22 cellular contexts compared by ENCODE assay signal in genomic region chr21:30994917-30995316, GRCh38. TPM values are rescaled to one million over a fixed set of nuclear protein-coding genes. Genes with fewer than 3 reads are reported as not detected.
DNase-seq lines count a peak whose midpoint lies in the region; ATAC-seq and TF ChIP-seq lines count a peak whose summit lies in the region.
"Had no signal": no experiment of that assay in that cellular context is flagged by ENCODE, and none has a peak within 500 bp of the region (broad histone marks: within the 10 kb centered on the region; RNA-seq: fewer than 3 reads in every experiment).

No MANE protein-coding gene starts in this region.

- no peak overlapping the region for H4K8ac ChIP-seq in mesendoderm (ENCODE audit: low read depth, low read length)

- CTCF ChIA-PET in WTC11 (lab: Charles Lee) = no interaction called here

- no peaks in the 10 kb centered on the region for H3K79me2 ChIP-seq in mesendoderm (ENCODE audit: control insufficient read depth, insufficient read depth, low read length)

- H3K9me3 Mint-ChIP-seq in activated T-cell treated with anti-CD3 and anti-CD28 coated beads, Interleukin-2, amount 50 U/mL, for 72 hours = no peaks in the 10 kb centered on the region
- H3K9me3 Mint-ChIP-seq in WTC11 = no peaks in the 10 kb centered on the region
- H3K9me3 Mint-ChIP-seq: CD4-positive, alpha-beta memory T cell had no signal

- H3K4me1 ChIP-seq in mesendoderm (ENCODE audit: control insufficient read depth, low read depth, low read length) = no peaks in the 10 kb centered on the region
- H3K4me1 ChIP-seq: A549 had no signal

- no peak overlapping the region for H3K4ac ChIP-seq in mesendoderm (ENCODE audit: low read depth, low read length)

- H3K4me2 ChIP-seq in mesendoderm (ENCODE audit: low read length) = no peak overlapping the region
- H3K4me2 ChIP-seq: A549 had no signal

- no peak overlapping the region for H3K56ac ChIP-seq in mesendoderm (ENCODE audit: low read length)

- ATAC-seq in activated T-cell treated with anti-CD3 and anti-CD28 coated beads, Interleukin-2, amount 50 U/mL, for 72 hours (replicated peaks in 1 of 2) = no peak
- ATAC-seq in WTC11 = peak; percentile 53
- no peak for ATAC-seq in GM21737 (IDR thresholded peaks at IDR 0.05; ENCODE audit: unreplicated experiment)
- no peak for ATAC-seq in HG02884 (IDR thresholded peaks at IDR 0.05; ENCODE audit: unreplicated experiment)
- ATAC-seq: A549 had no signal

- DNase-seq in activated T-cell treated with anti-CD3 and anti-CD28 coated beads, Interleukin-2, amount 50 U/mL, for 72 hours = no peak
- DNase-seq in activated T-cell treated with anti-CD3 and anti-CD28 coated beads for 4 hours (no peak), WTC11 (ENCODE audit: low spot score) (no peak), mesendoderm (peak; percentile 23), HUDEP-2 (lab: John Stamatoyannopoulos, UW; ENCODE audit: unreplicated experiment in 76 of 76) (no peak)
- DNase-seq: AML-193; CD4-positive, alpha-beta memory T cell; DMS153; DMS79; GDM1; GM23248; HCEC 1CT; IMR-90 had no signal

- no peaks in the 10 kb centered on the region for H3K36me3 Mint-ChIP-seq in activated T-cell treated with anti-CD3 and anti-CD28 coated beads, Interleukin-2, amount 50 U/mL, for 72 hours (ENCODE audit: insufficient read depth in 2 of 2)
- H3K36me3 Mint-ChIP-seq in WTC11 = no peaks in the 10 kb centered on the region
- H3K36me3 Mint-ChIP-seq: CD14-positive monocyte; CD4-positive, alpha-beta memory T cell had no signal

- no peak overlapping the region for H3K4me3 ChIP-seq in mesendoderm (ENCODE audit: low read length)
- H3K4me3 ChIP-seq: A549, GM23248 had no signal

- peak overlapping the region; percentile 4 for H3K27ac Mint-ChIP-seq in activated T-cell treated with anti-CD3 and anti-CD28 coated beads, Interleukin-2, amount 50 U/mL, for 72 hours
- H3K27ac Mint-ChIP-seq in WTC11 = no peak overlapping the region
- H3K27ac Mint-ChIP-seq: CD4-positive, alpha-beta memory T cell had no signal

- H3K18ac ChIP-seq in mesendoderm (ENCODE audit: low read length) = no peak overlapping the region

- no peak overlapping the region for H3K23ac ChIP-seq in mesendoderm (ENCODE audit: low read length)

- no peaks in the 10 kb centered on the region for H3K4me1 Mint-ChIP-seq in activated T-cell treated with anti-CD3 and anti-CD28 coated beads, Interleukin-2, amount 50 U/mL, for 72 hours (ENCODE audit: low read depth)
- H3K4me1 Mint-ChIP-seq in WTC11 = peaks cover 30% of the 10 kb centered on the region
- H3K4me1 Mint-ChIP-seq: CD14-positive monocyte had no signal

- no peak for TF ChIP-seq CTCF in WTC11 (IDR thresholded peaks at IDR 0.05)

- H2BK120ac ChIP-seq in mesendoderm (ENCODE audit: low read depth, low read length) = no peak overlapping the region

- H3K9ac ChIP-seq in mesendoderm (ENCODE audit: low read length) = no peak overlapping the region
- H3K9ac ChIP-seq: GM23248 had no signal

- H4K5ac ChIP-seq in mesendoderm (ENCODE audit: low read length) = no peak overlapping the region

- no peak overlapping the region for H2AK5ac ChIP-seq in mesendoderm (ENCODE audit: low read length)

- H3K4me3 Mint-ChIP-seq in activated T-cell treated with anti-CD3 and anti-CD28 coated beads, Interleukin-2, amount 50 U/mL, for 72 hours = no peak overlapping the region
- no peak overlapping the region for H3K4me3 Mint-ChIP-seq in WTC11
- H3K4me3 Mint-ChIP-seq: CD14-positive monocyte; CD4-positive, alpha-beta memory T cell had no signal

- no peaks in the 10 kb centered on the region for H3K79me1 ChIP-seq in mesendoderm (ENCODE audit: low read length)

- H3K27me3 Mint-ChIP-seq in activated T-cell treated with anti-CD3 and anti-CD28 coated beads, Interleukin-2, amount 50 U/mL, for 72 hours (ENCODE audit: low read depth) = peaks cover 10% of the 10 kb centered on the region
- H3K27me3 Mint-ChIP-seq in WTC11 (ENCODE audit: low read depth) = no peaks in the 10 kb centered on the region

- no peaks in the 10 kb centered on the region for H3K27me3 ChIP-seq in mesendoderm (ENCODE audit: insufficient read depth, low read length, poor library complexity)

- POLR2A ChIA-PET in WTC11 (lab: Charles Lee) = no interaction called here

- WGBS in mesendoderm (ENCODE audit: extremely low coverage, insufficient coverage, low lambda C conversion rate) = no CpG with 5 or more reads among the region's 5 CpGs

- H2BK5ac ChIP-seq in mesendoderm (ENCODE audit: low read length) = no peak overlapping the region

- no peak overlapping the region for H2BK15ac ChIP-seq in mesendoderm (replicated peaks; ENCODE audit: low read depth)

- no peaks in the 10 kb centered on the region for H3K36me3 ChIP-seq in mesendoderm (ENCODE audit: control insufficient read depth, insufficient read depth, low read length)

- H3K27ac ChIP-seq in mesendoderm (ENCODE audit: low read depth, low read length) = no peak overlapping the region
- H3K27ac ChIP-seq: 22Rv1, A549, GM23248, HL-60 had no signal

TF ChIP-seq in WTC11, 78 proteins besides CTCF, POLR2A, EP300 and RAD21 (continues in another document):
- TF ChIP-seq FOXP1 (CRISPR knock-in tag; IDR thresholded peaks at IDR 0.05; ENCODE audit: borderline replicate concordance) (no peak), SMAD3 (CRISPR knock-in tag; IDR thresholded peaks at IDR 0.05; ENCODE audit: borderline replicate concordance) (no peak), ZNF512 (CRISPR knock-in tag; IDR thresholded peaks at IDR 0.05; ENCODE audit: borderline replicate concordance) (no peak), NR3C1 (CRISPR knock-in tag; conservative IDR thresholded peaks at IDR 0.05; ENCODE audit: low read depth) (no peak), ARID4B (CRISPR knock-in tag; IDR thresholded peaks at IDR 0.05; ENCODE audit: borderline replicate concordance) (no peak), ZBTB43 (CRISPR knock-in tag; IDR thresholded peaks at IDR 0.05) (no peak), ZNF263 (CRISPR knock-in tag; IDR thresholded peaks at IDR 0.05; ENCODE audit: low read depth) (no peak)

RNA-seq across cellular contexts. Expression of gene KRTAP19-8, which starts 43.4 kb away (rescaled TPM):
- not detected for total RNA-seq in activated T-cell treated with anti-CD3 and anti-CD28 coated beads, Interleukin-2, amount 50 U/mL, for 72 hours
- not detected in 3 replicates for total RNA-seq in WTC11 (2021)
- not detected for polyA plus RNA-seq in mesendoderm (2013, experiment 1 of 2)
- not detected for polyA plus RNA-seq in mesendoderm (2013, experiment 2 of 2)
- total RNA-seq: CD4-positive, alpha-beta memory T cell; Daoy; GM23248; HT1080; IMR-90 had no signal
- polyA plus RNA-seq: A549; BJ; CD14-positive monocyte; CD4-positive, alpha-beta memory T cell; GM23248; IMR-90 had no signal
